In genomic region chr7:99737726-99738125, GRCh38 we compare ENCODE assay signal across 26 cellular contexts. TPM values are rescaled to one million over a fixed set of nuclear protein-coding genes. Genes with fewer than 3 reads are reported as not detected.
DNase-seq lines count a peak whose midpoint lies in the region; FAIRE-seq and TF ChIP-seq lines count a peak whose summit lies in the region.
"Had no signal": no experiment of that assay in that cellular context is flagged by ENCODE, and none has a peak within 500 bp of the region (broad histone marks: within the 10 kb centered on the region; RNA-seq: fewer than 3 reads in every experiment).

No MANE protein-coding gene starts in this region.

- intact Hi-C loops in MCF 10A (cut with micrococcal nuclease), result no loop called here
- intact Hi-C loops in breast epithelium (cut with DNase I; ENCODE audit: low total_unique reads), result no loop called here
- intact Hi-C loops in transverse colon (cut with DNase I; ENCODE audit: low total_unique reads), result no loop called here
- intact Hi-C loops in posterior vena cava (cut with DNase I), result no loop called here

- no peak for TF ChIP-seq POLR2A in breast epithelium (IDR thresholded peaks at IDR 0.05)
- TF ChIP-seq POLR2A in transverse colon (IDR thresholded peaks at IDR 0.05), result no peak

- no TSS peak for BruUV-seq in MCF 10A (replicated peaks; lab: Mats Ljungman, UMichigan)

- in situ Hi-C loops in transverse colon (cut with MboI; ENCODE audit: low pct_ligation_motif_present in 1 of 4, low pct_unique_long_range_greater_than_20kb in 1 of 4, low sequenced_read_pairs in 3 of 4), result no loop called here

- H2AFZ ChIP-seq in astrocyte (ENCODE audit: low read depth, low read length), result no peak overlapping the region

- FAIRE-seq in astrocyte (lab: Jason Lieb, UNC), result no peak
- FAIRE-seq: TTC549 had no signal

- H3K4me2 ChIP-seq in astrocyte (ENCODE audit: low read length), result no peak overlapping the region

- H3K4me1 ChIP-seq in breast epithelium (no peaks in the 10 kb centered on the region), astrocyte (ENCODE audit: insufficient read depth, low read length) (no peaks in the 10 kb centered on the region), transverse colon (no peaks in the 10 kb centered on the region)

- 60 to 97% methylated on average over 1 of the region's 1 CpG for WGBS in transverse colon (ENCODE audit: low coverage in 1 of 2), 2 donors

- H3K4me1 Mint-ChIP-seq in MCF 10A (ENCODE audit: insufficient read depth, unreplicated experiment) (peaks cover 47% of the 10 kb centered on the region), astrocyte (ENCODE audit: low read depth, unreplicated experiment) (peaks cover 12% of the 10 kb centered on the region)
- H3K4me1 Mint-ChIP-seq: naive B cell had no signal

- H3K4me3 Mint-ChIP-seq in MCF 10A (ENCODE audit: unreplicated experiment) (no peak overlapping the region), astrocyte (ENCODE audit: unreplicated experiment) (no peak overlapping the region)
- H3K4me3 Mint-ChIP-seq: activated naive CD4-positive, alpha-beta T cell treated with anti-CD3 and anti-CD28 coated beads, Interleukin-2, amount 10 ng/mL, durations not matched to agents 7 days and 5 days; activated T-cell treated with anti-CD3 and anti-CD28 coated beads, Interleukin-2, amount 50 U/mL, for 4 hours; naive B cell had no signal

- no peaks in the 10 kb centered on the region for H3K36me3 ChIP-seq in breast epithelium
- H3K36me3 ChIP-seq in astrocyte (ENCODE audit: insufficient read depth, low read length), result no peaks in the 10 kb centered on the region
- no peaks in the 10 kb centered on the region for H3K36me3 ChIP-seq in transverse colon
- H3K36me3 ChIP-seq: ovary, right lobe of liver had no signal

- POLR2A ChIA-PET in MCF 10A (lab: Yijun Ruan, JAX), result interaction anchor here (0.8 to 8.7 kb wide), 18 partner anchors 10 to 233 kb away, joined by 3 to 115 read pairs (median 8); partner anchors contain the start of genes CYP3A43, CYP3A5, FAM200A and ZKSCAN5

- no peaks in the 10 kb centered on the region for H3K27me3 Mint-ChIP-seq in MCF 10A (ENCODE audit: insufficient read depth, unreplicated experiment)
- H3K27me3 Mint-ChIP-seq in astrocyte (ENCODE audit: low read depth, unreplicated experiment), result peaks cover 2% of the 10 kb centered on the region
- H3K27me3 Mint-ChIP-seq: activated naive CD4-positive, alpha-beta T cell treated with anti-CD3 and anti-CD28 coated beads, Interleukin-2, amount 10 ng/mL, durations not matched to agents 7 days and 5 days had no signal

- H3K27me3 ChIP-seq in breast epithelium, result no peaks in the 10 kb centered on the region
- no peaks in the 10 kb centered on the region for H3K27me3 ChIP-seq in astrocyte (ENCODE audit: insufficient read depth, low read length)
- no peaks in the 10 kb centered on the region for H3K27me3 ChIP-seq in transverse colon
- H3K27me3 ChIP-seq: ovary, right lobe of liver had no signal

- H3K9me3 Mint-ChIP-seq in MCF 10A (ENCODE audit: unreplicated experiment) (no peaks in the 10 kb centered on the region), astrocyte (ENCODE audit: unreplicated experiment) (peaks cover 2% of the 10 kb centered on the region)
- H3K9me3 Mint-ChIP-seq: activated naive CD4-positive, alpha-beta T cell treated with anti-CD3 and anti-CD28 coated beads, Interleukin-2, amount 10 ng/mL, durations not matched to agents 7 days and 5 days; activated T-cell treated with anti-CD3 and anti-CD28 coated beads, Interleukin-2, amount 50 U/mL, for 4 hours; naive B cell had no signal

- H3K9ac ChIP-seq in astrocyte (ENCODE audit: low read length), result no peak overlapping the region

- TF ChIP-seq EP300 in transverse colon (IDR thresholded peaks at IDR 0.05; ENCODE audit: low read depth), result no peak

- no peak for TF ChIP-seq CTCF in MCF 10A (IDR thresholded peaks at IDR 0.05; ENCODE audit: unreplicated experiment)
- no peak for TF ChIP-seq CTCF in breast epithelium (IDR thresholded peaks at IDR 0.05)
- no peak for TF ChIP-seq CTCF in astrocyte (IDR thresholded peaks at IDR 0.05; ENCODE audit: insufficient read depth, low read depth, low read length)
- TF ChIP-seq CTCF in fibroblast of villous mesenchyme (IDR thresholded peaks at IDR 0.05; ENCODE audit: insufficient read depth, low read depth, low read length), result no peak
- TF ChIP-seq CTCF in transverse colon (IDR thresholded peaks at IDR 0.05), result no peak

- no peaks in the 10 kb centered on the region for H4K20me1 ChIP-seq in astrocyte (ENCODE audit: insufficient read depth, low read length)

- H3K36me3 Mint-ChIP-seq in MCF 10A (ENCODE audit: insufficient read depth, unreplicated experiment) (peaks cover 6% of the 10 kb centered on the region), astrocyte (ENCODE audit: low read depth, unreplicated experiment) (no peaks in the 10 kb centered on the region)

- H3K27ac ChIP-seq in breast epithelium (peak overlapping the region in 1 of 2 donors; percentile 3), astrocyte (ENCODE audit: low read depth, low read length) (no peak overlapping the region), transverse colon (no peak overlapping the region)
- H3K27ac ChIP-seq: HL-60, ovary, right lobe of liver had no signal

- no peaks in the 10 kb centered on the region for H3K79me2 ChIP-seq in astrocyte (ENCODE audit: insufficient read depth, low read length)

- H3K27ac Mint-ChIP-seq in MCF 10A (ENCODE audit: low read depth, unreplicated experiment), result peak overlapping the region; percentile 87
- H3K27ac Mint-ChIP-seq in astrocyte (ENCODE audit: unreplicated experiment), result peak overlapping the region; percentile 36
- H3K27ac Mint-ChIP-seq: activated naive CD4-positive, alpha-beta T cell treated with anti-CD3 and anti-CD28 coated beads, Interleukin-2, amount 10 ng/mL, durations not matched to agents 7 days and 5 days; naive B cell had no signal

- H3K9me3 ChIP-seq in breast epithelium, result no peaks in the 10 kb centered on the region
- no peaks in the 10 kb centered on the region for H3K9me3 ChIP-seq in astrocyte (ENCODE audit: insufficient read depth, low read depth, low read length)
- no peaks in the 10 kb centered on the region for H3K9me3 ChIP-seq in transverse colon
- H3K9me3 ChIP-seq: ovary, right lobe of liver had no signal

- DNase-seq in MCF 10A (ENCODE audit: unreplicated experiment) (peak; percentile 73), breast epithelium (ENCODE audit: low spot score in 2 of 2) (no peak), astrocyte (ENCODE audit: low read depth) (peak; percentile 7), fibroblast of villous mesenchyme (ENCODE audit: low read depth) (peak; percentile 8), NCI-H510A (lab: John Stamatoyannopoulos, UW) (no peak), transverse colon (no peak), NCI-H510A treated with DMSO at 0.1 percent for 48 hours (lab: John Stamatoyannopoulos, UW) (no peak), posterior vena cava (ENCODE audit: low spot score) (no peak)
- DNase-seq: activated CD4-positive, alpha-beta T cell treated with anti-CD3 and anti-CD28 coated beads for 1 hour; activated naive CD4-positive, alpha-beta T cell treated with anti-CD3 and anti-CD28 coated beads, Interleukin-2, amount 10 ng/mL, durations not matched to agents 7 days and 5 days; activated T-cell treated with anti-CD3 and anti-CD28 coated beads, Interleukin-2, amount 50 U/mL, for 4 hours; aorta; C1 segment of cervical spinal cord; Calu3; cerebellar nuclear complex; effector memory CD4-positive, alpha-beta T cell; naive B cell; NCI-H1092; NCI-H2107; NCI-H69; ovary; right lobe of liver; SW 1271 had no signal

- CTCF ChIA-PET in MCF 10A (lab: Yijun Ruan, JAX), result interaction anchor here (0.6 to 2.8 kb wide), 3 partner anchors 99 to 409 kb away, joined by 3 to 20 read pairs (median 7); no protein-coding TSS in a partner anchor

- H3K4me3 ChIP-seq in breast epithelium, result no peak overlapping the region
- no peak overlapping the region for H3K4me3 ChIP-seq in astrocyte (ENCODE audit: insufficient read depth, low read depth, low read length)
- no peak overlapping the region for H3K4me3 ChIP-seq in fibroblast of villous mesenchyme (ENCODE audit: low read depth, low read length)
- H3K4me3 ChIP-seq in transverse colon, result no peak overlapping the region
- H3K4me3 ChIP-seq: ovary, right lobe of liver had no signal

RNA-seq across cellular contexts. Expression of gene CYP3A7, which starts 2.7 kb away (rescaled TPM):
- total RNA-seq in MCF 10A (2022) (not detected in 2 replicates), breast epithelium (1 to 10 TPM in 2 of 3 donors, not detected in 1; 1.5 to 2.3 TPM), astrocyte (not detected in 2 replicates), fibroblast of villous mesenchyme (not detected in 2 replicates), transverse colon (1 to 10 TPM in 1 of 4 donors, under 1 TPM in 2, not detected in 1; 0.95 to 3.0 (median 0.96) TPM), posterior vena cava (not detected)
- total RNA-seq: activated T-cell treated with anti-CD3 and anti-CD28 coated beads, Interleukin-2, amount 50 U/mL, for 4 hours; aorta; kidney epithelial cell had no signal

RNA-seq across cellular contexts. Expression of gene CYP3A4, which starts 46.3 kb away (rescaled TPM):
- not detected in 2 replicates for total RNA-seq in MCF 10A (2022)
- under 1 TPM; 0.33 to 0.64 (median 0.59) TPM for total RNA-seq in breast epithelium
- total RNA-seq in astrocyte, result not detected in 2 replicates
- total RNA-seq in fibroblast of villous mesenchyme, result not detected in 2 replicates
- 10 to 100 TPM in 3 of 4 donors, not detected in 1; 10.0 to 44.9 (median 22.1) TPM for total RNA-seq in transverse colon
- not detected for total RNA-seq in posterior vena cava
- total RNA-seq: aorta, Calu3, kidney epithelial cell had no signal

RNA-seq across cellular contexts. Expression of gene CYP3A5, which starts 57.9 kb away (rescaled TPM):
- total RNA-seq in MCF 10A (2022) (0.58 and 0.83 TPM in 2 replicates), breast epithelium (10 to 100 TPM in 2 of 3 donors, 1 to 10 TPM in 1; 8.5 to 25.9 (median 15.4) TPM), astrocyte (0.07 TPM in 1 of 2 replicates, not detected in the other), fibroblast of villous mesenchyme (under 0.01 and 0.43 TPM in 2 replicates), transverse colon (100 to 1,000 TPM; 142 to 543 (median 383) TPM), posterior vena cava (1 to 10 TPM in 1 of 2 donors, under 1 TPM in 1; 0.62 to 1.8 TPM)

Comparison
In these comparisons a context has a peak if more than half of its experiments do, and no peak if none do; other contexts are left out.
1. DNase-seq: peak in MCF 10A (single experiment), astrocyte (single experiment) and fibroblast of villous mesenchyme (single experiment); none in breast epithelium (0 of 2), NCI-H510A (single experiment), transverse colon (single experiment), NCI-H510A treated with DMSO at 0.1 percent for 48 hours (single experiment) and posterior vena cava (single experiment).
2. RNA of gene CYP3A5, which starts 57.9 kb away (total RNA-seq): 142 to 543 TPM in transverse colon; 8.5 to 25.9 TPM in breast epithelium, 0.62 to 1.8 TPM in posterior vena cava, 0.58 to 0.83 TPM in MCF 10A, under 0.01 to 0.43 TPM in fibroblast of villous mesenchyme and 0.07 TPM in astrocyte; every median in the first group is over 4 times any median in the second.